Comparison of ENCODE assay signal across 1 cellular context in genomic region chr3:55066406-55067128, GRCh38.
TF ChIP-seq lines count a peak whose summit lies in the region.

No MANE protein-coding gene starts in this region.

TF ChIP-seq in GM23338, 12 proteins besides CTCF, POLR2A, EP300 and RAD21:
- no peak for TF ChIP-seq ZNF462 (CRISPR knock-in tag; IDR thresholded peaks at IDR 0.05)
- no peak for TF ChIP-seq CREB1 (CRISPR knock-in tag; IDR thresholded peaks at IDR 0.05; ENCODE audit: low read depth)
- no peak for TF ChIP-seq ETS1 (IDR thresholded peaks at IDR 0.05)
- TF ChIP-seq EZH2 (IDR thresholded peaks at IDR 0.05; ENCODE audit: low read depth, unreplicated experiment) = no peak
- TF ChIP-seq POLR2AphosphoS5 (IDR thresholded peaks at IDR 0.05; ENCODE audit: low read depth) = no peak
- TF ChIP-seq EZH2phosphoT487 (IDR thresholded peaks at IDR 0.05; ENCODE audit: unreplicated experiment) = no peak
- TF ChIP-seq ZNF331 (CRISPR knock-in tag; IDR thresholded peaks at IDR 0.05; ENCODE audit: low read depth) = no peak
- no peak for TF ChIP-seq NANOG (IDR thresholded peaks at IDR 0.05; ENCODE audit: borderline replicate concordance)
- TF ChIP-seq REST (IDR thresholded peaks at IDR 0.05; ENCODE audit: unreplicated experiment) = no peak
TF ChIP-seq in GM23338: peak in this region for 0.
